In the genomic region with DNA sequence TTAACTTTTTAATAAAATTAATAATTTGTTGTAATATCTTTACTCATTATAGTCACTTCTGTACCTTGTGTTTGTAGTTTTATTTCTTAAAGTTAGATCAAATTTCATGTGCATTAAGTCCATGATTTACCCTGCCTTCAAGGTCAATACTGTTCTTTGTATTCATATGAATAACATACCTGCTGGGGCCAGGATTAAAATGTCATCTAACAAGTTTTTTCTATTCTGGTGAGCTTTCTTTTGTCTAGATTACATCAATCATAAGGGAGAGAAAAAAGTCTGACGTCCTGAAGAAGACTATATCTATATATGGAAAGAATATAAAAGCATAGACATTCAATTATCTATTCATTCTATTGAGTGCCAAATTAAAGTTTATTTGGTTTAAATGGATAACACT, we compare ENCODE assay signal across 14 cellular contexts.
"Had no signal": no experiment of that assay in that cellular context is flagged by ENCODE, and none has a peak within 500 bp of the region (broad histone marks: within the 10 kb centered on the region; RNA-seq: fewer than 3 reads in every experiment).

No MANE protein-coding gene starts in this region.

- H3K27me3 ChIP-seq: dorsolateral prefrontal cortex, heart left ventricle, pancreas, uterus had no signal

- ATAC-seq: esophagus mucosa, heart left ventricle, pancreas, right cardiac atrium had no signal

- H3K4me3 ChIP-seq: dorsolateral prefrontal cortex, heart left ventricle, pancreas, uterus had no signal

- H3K36me3 ChIP-seq: heart left ventricle, pancreas, uterus had no signal

- H3K4me1 ChIP-seq: heart left ventricle, pancreas, uterus had no signal

- DNase-seq: dorsolateral prefrontal cortex; effector CD8-positive, alpha-beta T cell; heart left ventricle; hippocampal formation; mesendoderm; naive B cell; occipital lobe; pancreas; right cardiac atrium; small intestine; stimulated activated CD4-positive, alpha-beta T cell treated with anti-CD3 and anti-CD28 coated beads, Interleukin-12 subunit alpha, Interleukin-12 subunit beta, amount 100 ng/mL, for 4 hours; stimulated activated naive CD4-positive, alpha-beta T cell treated with Interleukin-2 at 50 U/mL for 16 hours; uterus had no signal

- H3K27ac ChIP-seq: dorsolateral prefrontal cortex, heart left ventricle, pancreas, uterus had no signal

- H3K9me3 ChIP-seq: pancreas, uterus had no signal
